28 cellular contexts compared by ENCODE assay signal in genomic region chr5:179186092-179186419, GRCh38.
"Had no signal": no experiment of that assay in that cellular context is flagged by ENCODE, and none has a peak within 500 bp of the region (broad histone marks: within the 10 kb centered on the region; RNA-seq: fewer than 3 reads in every experiment).

No MANE protein-coding gene starts in this region.

- H3K4me1 Mint-ChIP-seq: activated CD4-positive, alpha-beta T cell treated with anti-CD3 and anti-CD28 coated beads, Interleukin-2, amount 10 ng/mL, durations not matched to agents 7 days and 5 days; activated T-helper 17 cell treated with anti-CD3 and anti-CD28 coated beads, Interleukin-2, amount 50 U/mL, for 72 hours had no signal

- H3K4me1 ChIP-seq: esophagus muscularis mucosa, foreskin keratinocyte, heart left ventricle, pancreas, psoas muscle had no signal

- H3K36me3 Mint-ChIP-seq: naive B cell had no signal

- DNase-seq: activated CD4-positive, alpha-beta T cell treated with anti-CD3 and anti-CD28 coated beads for 1 hour; activated CD4-positive, alpha-beta T cell treated with anti-CD3 and anti-CD28 coated beads, Interleukin-2, amount 10 ng/mL, durations not matched to agents 7 days and 5 days; activated CD8-positive, alpha-beta T cell treated with anti-CD3 and anti-CD28 coated beads for 36 hours; activated gamma-delta T cell treated with Interleukin-2 at 50 U/mL for 16 hours; activated naive CD4-positive, alpha-beta T cell treated with anti-CD3 and anti-CD28 coated beads, Interleukin-2, amount 50 U/mL, for 16 hours; activated T-cell treated with anti-CD3 and anti-CD28 coated beads, Interleukin-2, amount 50 U/mL, for 4 hours; amniotic stem cell; brain microvascular endothelial cell; caudate nucleus; foreskin keratinocyte; hypothalamus; kidney glomerular epithelial cell; naive B cell; nephron progenitor cell; nucleus accumbens; stimulated activated CD4-positive, alpha-beta T cell treated with anti-CD3 and anti-CD28 coated beads, Interleukin-15, amount 100 ng/mL, for 24 hours; stimulated activated naive CD4-positive, alpha-beta T cell; T-helper 9 cell had no signal

- H3K9me3 Mint-ChIP-seq: activated CD4-positive, alpha-beta T cell treated with anti-CD3 and anti-CD28 coated beads, Interleukin-2, amount 10 ng/mL, durations not matched to agents 7 days and 5 days; activated CD8-positive, alpha-beta T cell treated with anti-CD3 and anti-CD28 coated beads for 36 hours; activated T-cell treated with anti-CD3 and anti-CD28 coated beads, Interleukin-2, amount 50 U/mL, for 4 hours; activated T-helper 17 cell treated with anti-CD3 and anti-CD28 coated beads, Interleukin-2, amount 50 U/mL, for 72 hours; naive B cell; nephron progenitor cell; T-helper 1 cell treated with Interleukin-12 subunit alpha and Interleukin-12 subunit beta and Interleukin-4 antibody, amounts not matched to agents 30 μg/mL and 1 μg/mL, for 36 hours had no signal

- H3K4me3 ChIP-seq: esophagus muscularis mucosa, heart left ventricle, pancreas, psoas muscle, smooth muscle cell, tibial nerve had no signal

- H3K27ac Mint-ChIP-seq: activated CD4-positive, alpha-beta T cell treated with anti-CD3 and anti-CD28 coated beads, Interleukin-2, amount 10 ng/mL, durations not matched to agents 7 days and 5 days; activated CD8-positive, alpha-beta T cell treated with anti-CD3 and anti-CD28 coated beads for 36 hours; activated T-helper 17 cell treated with anti-CD3 and anti-CD28 coated beads, Interleukin-2, amount 50 U/mL, for 72 hours; nephron progenitor cell; T-helper 1 cell treated with Interleukin-12 subunit alpha and Interleukin-12 subunit beta and Interleukin-4 antibody, amounts not matched to agents 30 μg/mL and 1 μg/mL, for 36 hours had no signal

- H3K27ac ChIP-seq: brain microvascular endothelial cell, esophagus muscularis mucosa, foreskin keratinocyte, heart left ventricle, pancreas, psoas muscle, tibial nerve, VCaP had no signal

- H3K27me3 ChIP-seq: brain microvascular endothelial cell, esophagus muscularis mucosa, foreskin keratinocyte, pancreas, tibial nerve had no signal

- H3K27me3 Mint-ChIP-seq: activated CD4-positive, alpha-beta T cell treated with anti-CD3 and anti-CD28 coated beads, Interleukin-2, amount 10 ng/mL, durations not matched to agents 7 days and 5 days had no signal

- H3K4me3 Mint-ChIP-seq: activated CD4-positive, alpha-beta T cell treated with anti-CD3 and anti-CD28 coated beads, Interleukin-2, amount 10 ng/mL, durations not matched to agents 7 days and 5 days; activated CD8-positive, alpha-beta T cell treated with anti-CD3 and anti-CD28 coated beads for 36 hours; activated T-cell treated with anti-CD3 and anti-CD28 coated beads, Interleukin-2, amount 50 U/mL, for 4 hours; activated T-helper 17 cell treated with anti-CD3 and anti-CD28 coated beads, Interleukin-2, amount 50 U/mL, for 72 hours; nephron progenitor cell; T-helper 1 cell treated with Interleukin-12 subunit alpha and Interleukin-12 subunit beta and Interleukin-4 antibody, amounts not matched to agents 30 μg/mL and 1 μg/mL, for 36 hours had no signal

- H3K9me3 ChIP-seq: esophagus muscularis mucosa, heart left ventricle, pancreas, psoas muscle, tibial nerve had no signal

- H3K36me3 ChIP-seq: brain microvascular endothelial cell, esophagus muscularis mucosa, heart left ventricle, pancreas, tibial nerve had no signal

- H3K4me2 ChIP-seq: smooth muscle cell had no signal

- ATAC-seq: activated CD8-positive, alpha-beta T cell treated with anti-CD3 and anti-CD28 coated beads for 36 hours; activated T-cell treated with anti-CD3 and anti-CD28 coated beads, Interleukin-2, amount 50 U/mL, for 4 hours; activated T-helper 17 cell treated with anti-CD3 and anti-CD28 coated beads, Interleukin-2, amount 50 U/mL, for 72 hours; foreskin keratinocyte; left lobe of liver; pancreas; psoas muscle had no signal
